In genomic region chr1:204177133-204177532, GRCh38 we compare ENCODE assay signal across 1 cellular context.
TF ChIP-seq lines count a peak whose summit lies in the region.

No MANE protein-coding gene starts in this region.

TF ChIP-seq in K562, 482 proteins besides CTCF, POLR2A, EP300 and RAD21 (continued from another document and continues in another):
- TF ChIP-seq, protein P1, sequence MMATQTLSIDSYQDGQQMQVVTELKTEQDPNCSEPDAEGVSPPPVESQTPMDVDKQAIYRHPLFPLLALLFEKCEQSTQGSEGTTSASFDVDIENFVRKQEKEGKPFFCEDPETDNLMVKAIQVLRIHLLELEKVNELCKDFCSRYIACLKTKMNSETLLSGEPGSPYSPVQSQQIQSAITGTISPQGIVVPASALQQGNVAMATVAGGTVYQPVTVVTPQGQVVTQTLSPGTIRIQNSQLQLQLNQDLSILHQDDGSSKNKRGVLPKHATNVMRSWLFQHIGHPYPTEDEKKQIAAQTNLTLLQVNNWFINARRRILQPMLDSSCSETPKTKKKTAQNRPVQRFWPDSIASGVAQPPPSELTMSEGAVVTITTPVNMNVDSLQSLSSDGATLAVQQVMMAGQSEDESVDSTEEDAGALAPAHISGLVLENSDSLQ (IDR thresholded peaks at IDR 0.05), result peak; percentile 94
- TF ChIP-seq ZNF696 (CRISPR knock-in tag; conservative IDR thresholded peaks at IDR 0.05) (no peak), SUPT5H (IDR thresholded peaks at IDR 0.05) (no peak), KAT2B (IDR thresholded peaks at IDR 0.05; ENCODE audit: low read depth, low read length) (no peak), NKRF (IDR thresholded peaks at IDR 0.05; ENCODE audit: borderline replicate concordance) (no peak), HMG20A (CRISPR knock-in tag; conservative IDR thresholded peaks at IDR 0.05) (no peak), ZNF408 (CRISPR knock-in tag; IDR thresholded peaks at IDR 0.05; ENCODE audit: low read depth) (no peak), OTX1 (CRISPR knock-in tag; IDR thresholded peaks at IDR 0.05) (peak; percentile 65), RBBP5 (IDR thresholded peaks at IDR 0.05; ENCODE audit: borderline replicate concordance, insufficient read depth, low read length, poor library complexity, severe bottlenecking) (no peak), ZNF512 (tag; IDR thresholded peaks at IDR 0.05) (no peak), TGIF2 (CRISPR knock-in tag; IDR thresholded peaks at IDR 0.05) (no peak), PBX2 (CRISPR knock-in tag; IDR thresholded peaks at IDR 0.05; ENCODE audit: low read depth) (peak; percentile 41), PBX2 (tag; conservative IDR thresholded peaks at IDR 0.05; ENCODE audit: low read depth) (peak; percentile 78), COPS2 (conservative IDR thresholded peaks at IDR 0.05) (no peak), HDGF (IDR thresholded peaks at IDR 0.05) (no peak), SMARCA4 (IDR thresholded peaks at IDR 0.05) (peak; percentile 80; the same call in 1 of the 2 replicates), MED1 (CRISPR knock-in tag; IDR thresholded peaks at IDR 0.05; ENCODE audit: borderline replicate concordance) (no peak), CHCHD3 (CRISPR knock-in tag; IDR thresholded peaks at IDR 0.05) (no peak), MTA3 (IDR thresholded peaks at IDR 0.05; ENCODE audit: borderline replicate concordance) (no peak; the same call in 1 of the 2 replicates), ZFP36 (IDR thresholded peaks at IDR 0.05; ENCODE audit: low read depth, low read length, partially characterized antibody) (no peak), ZSCAN29 (IDR thresholded peaks at IDR 0.05) (no peak), ZNF699 (CRISPR knock-in tag; IDR thresholded peaks at IDR 0.05; ENCODE audit: insufficient replicate concordance) (no peak), ZNF76 (CRISPR knock-in tag; IDR thresholded peaks at IDR 0.05; ENCODE audit: borderline replicate concordance) (no peak), TAF9B (IDR thresholded peaks at IDR 0.05; ENCODE audit: partially characterized antibody) (no peak), KDM4B (IDR thresholded peaks at IDR 0.05; ENCODE audit: borderline replicate concordance in 2 of 2, low read depth in 1 of 2) (no peak), HSF4 (CRISPR knock-in tag; IDR thresholded peaks at IDR 0.05; ENCODE audit: borderline replicate concordance) (no peak), CEBPB (tag; IDR thresholded peaks at IDR 0.05) (no peak)
- TF ChIP-seq, protein P2, sequence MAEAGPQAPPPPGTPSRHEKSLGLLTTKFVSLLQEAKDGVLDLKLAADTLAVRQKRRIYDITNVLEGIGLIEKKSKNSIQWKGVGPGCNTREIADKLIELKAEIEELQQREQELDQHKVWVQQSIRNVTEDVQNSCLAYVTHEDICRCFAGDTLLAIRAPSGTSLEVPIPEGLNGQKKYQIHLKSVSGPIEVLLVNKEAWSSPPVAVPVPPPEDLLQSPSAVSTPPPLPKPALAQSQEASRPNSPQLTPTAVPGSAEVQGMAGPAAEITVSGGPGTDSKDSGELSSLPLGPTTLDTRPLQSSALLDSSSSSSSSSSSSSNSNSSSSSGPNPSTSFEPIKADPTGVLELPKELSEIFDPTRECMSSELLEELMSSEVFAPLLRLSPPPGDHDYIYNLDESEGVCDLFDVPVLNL (CRISPR knock-in tag; IDR thresholded peaks at IDR 0.05; ENCODE audit: low read depth), result peak; percentile 69; the same call in 1 of the 2 replicates
- TF ChIP-seq, protein P3, sequence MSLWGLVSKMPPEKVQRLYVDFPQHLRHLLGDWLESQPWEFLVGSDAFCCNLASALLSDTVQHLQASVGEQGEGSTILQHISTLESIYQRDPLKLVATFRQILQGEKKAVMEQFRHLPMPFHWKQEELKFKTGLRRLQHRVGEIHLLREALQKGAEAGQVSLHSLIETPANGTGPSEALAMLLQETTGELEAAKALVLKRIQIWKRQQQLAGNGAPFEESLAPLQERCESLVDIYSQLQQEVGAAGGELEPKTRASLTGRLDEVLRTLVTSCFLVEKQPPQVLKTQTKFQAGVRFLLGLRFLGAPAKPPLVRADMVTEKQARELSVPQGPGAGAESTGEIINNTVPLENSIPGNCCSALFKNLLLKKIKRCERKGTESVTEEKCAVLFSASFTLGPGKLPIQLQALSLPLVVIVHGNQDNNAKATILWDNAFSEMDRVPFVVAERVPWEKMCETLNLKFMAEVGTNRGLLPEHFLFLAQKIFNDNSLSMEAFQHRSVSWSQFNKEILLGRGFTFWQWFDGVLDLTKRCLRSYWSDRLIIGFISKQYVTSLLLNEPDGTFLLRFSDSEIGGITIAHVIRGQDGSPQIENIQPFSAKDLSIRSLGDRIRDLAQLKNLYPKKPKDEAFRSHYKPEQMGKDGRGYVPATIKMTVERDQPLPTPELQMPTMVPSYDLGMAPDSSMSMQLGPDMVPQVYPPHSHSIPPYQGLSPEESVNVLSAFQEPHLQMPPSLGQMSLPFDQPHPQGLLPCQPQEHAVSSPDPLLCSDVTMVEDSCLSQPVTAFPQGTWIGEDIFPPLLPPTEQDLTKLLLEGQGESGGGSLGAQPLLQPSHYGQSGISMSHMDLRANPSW (CRISPR knock-in tag; IDR thresholded peaks at IDR 0.05), result no peak
- TF ChIP-seq, protein P4, sequence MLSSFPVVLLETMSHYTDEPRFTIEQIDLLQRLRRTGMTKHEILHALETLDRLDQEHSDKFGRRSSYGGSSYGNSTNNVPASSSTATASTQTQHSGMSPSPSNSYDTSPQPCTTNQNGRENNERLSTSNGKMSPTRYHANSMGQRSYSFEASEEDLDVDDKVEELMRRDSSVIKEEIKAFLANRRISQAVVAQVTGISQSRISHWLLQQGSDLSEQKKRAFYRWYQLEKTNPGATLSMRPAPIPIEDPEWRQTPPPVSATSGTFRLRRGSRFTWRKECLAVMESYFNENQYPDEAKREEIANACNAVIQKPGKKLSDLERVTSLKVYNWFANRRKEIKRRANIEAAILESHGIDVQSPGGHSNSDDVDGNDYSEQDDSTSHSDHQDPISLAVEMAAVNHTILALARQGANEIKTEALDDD (IDR thresholded peaks at IDR 0.05), result peak; percentile 76
- TF ChIP-seq, protein P5, sequence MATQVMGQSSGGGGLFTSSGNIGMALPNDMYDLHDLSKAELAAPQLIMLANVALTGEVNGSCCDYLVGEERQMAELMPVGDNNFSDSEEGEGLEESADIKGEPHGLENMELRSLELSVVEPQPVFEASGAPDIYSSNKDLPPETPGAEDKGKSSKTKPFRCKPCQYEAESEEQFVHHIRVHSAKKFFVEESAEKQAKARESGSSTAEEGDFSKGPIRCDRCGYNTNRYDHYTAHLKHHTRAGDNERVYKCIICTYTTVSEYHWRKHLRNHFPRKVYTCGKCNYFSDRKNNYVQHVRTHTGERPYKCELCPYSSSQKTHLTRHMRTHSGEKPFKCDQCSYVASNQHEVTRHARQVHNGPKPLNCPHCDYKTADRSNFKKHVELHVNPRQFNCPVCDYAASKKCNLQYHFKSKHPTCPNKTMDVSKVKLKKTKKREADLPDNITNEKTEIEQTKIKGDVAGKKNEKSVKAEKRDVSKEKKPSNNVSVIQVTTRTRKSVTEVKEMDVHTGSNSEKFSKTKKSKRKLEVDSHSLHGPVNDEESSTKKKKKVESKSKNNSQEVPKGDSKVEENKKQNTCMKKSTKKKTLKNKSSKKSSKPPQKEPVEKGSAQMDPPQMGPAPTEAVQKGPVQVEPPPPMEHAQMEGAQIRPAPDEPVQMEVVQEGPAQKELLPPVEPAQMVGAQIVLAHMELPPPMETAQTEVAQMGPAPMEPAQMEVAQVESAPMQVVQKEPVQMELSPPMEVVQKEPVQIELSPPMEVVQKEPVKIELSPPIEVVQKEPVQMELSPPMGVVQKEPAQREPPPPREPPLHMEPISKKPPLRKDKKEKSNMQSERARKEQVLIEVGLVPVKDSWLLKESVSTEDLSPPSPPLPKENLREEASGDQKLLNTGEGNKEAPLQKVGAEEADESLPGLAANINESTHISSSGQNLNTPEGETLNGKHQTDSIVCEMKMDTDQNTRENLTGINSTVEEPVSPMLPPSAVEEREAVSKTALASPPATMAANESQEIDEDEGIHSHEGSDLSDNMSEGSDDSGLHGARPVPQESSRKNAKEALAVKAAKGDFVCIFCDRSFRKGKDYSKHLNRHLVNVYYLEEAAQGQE (CRISPR knock-in tag; IDR thresholded peaks at IDR 0.05; ENCODE audit: low read depth), result no peak
- TF ChIP-seq, protein P6, sequence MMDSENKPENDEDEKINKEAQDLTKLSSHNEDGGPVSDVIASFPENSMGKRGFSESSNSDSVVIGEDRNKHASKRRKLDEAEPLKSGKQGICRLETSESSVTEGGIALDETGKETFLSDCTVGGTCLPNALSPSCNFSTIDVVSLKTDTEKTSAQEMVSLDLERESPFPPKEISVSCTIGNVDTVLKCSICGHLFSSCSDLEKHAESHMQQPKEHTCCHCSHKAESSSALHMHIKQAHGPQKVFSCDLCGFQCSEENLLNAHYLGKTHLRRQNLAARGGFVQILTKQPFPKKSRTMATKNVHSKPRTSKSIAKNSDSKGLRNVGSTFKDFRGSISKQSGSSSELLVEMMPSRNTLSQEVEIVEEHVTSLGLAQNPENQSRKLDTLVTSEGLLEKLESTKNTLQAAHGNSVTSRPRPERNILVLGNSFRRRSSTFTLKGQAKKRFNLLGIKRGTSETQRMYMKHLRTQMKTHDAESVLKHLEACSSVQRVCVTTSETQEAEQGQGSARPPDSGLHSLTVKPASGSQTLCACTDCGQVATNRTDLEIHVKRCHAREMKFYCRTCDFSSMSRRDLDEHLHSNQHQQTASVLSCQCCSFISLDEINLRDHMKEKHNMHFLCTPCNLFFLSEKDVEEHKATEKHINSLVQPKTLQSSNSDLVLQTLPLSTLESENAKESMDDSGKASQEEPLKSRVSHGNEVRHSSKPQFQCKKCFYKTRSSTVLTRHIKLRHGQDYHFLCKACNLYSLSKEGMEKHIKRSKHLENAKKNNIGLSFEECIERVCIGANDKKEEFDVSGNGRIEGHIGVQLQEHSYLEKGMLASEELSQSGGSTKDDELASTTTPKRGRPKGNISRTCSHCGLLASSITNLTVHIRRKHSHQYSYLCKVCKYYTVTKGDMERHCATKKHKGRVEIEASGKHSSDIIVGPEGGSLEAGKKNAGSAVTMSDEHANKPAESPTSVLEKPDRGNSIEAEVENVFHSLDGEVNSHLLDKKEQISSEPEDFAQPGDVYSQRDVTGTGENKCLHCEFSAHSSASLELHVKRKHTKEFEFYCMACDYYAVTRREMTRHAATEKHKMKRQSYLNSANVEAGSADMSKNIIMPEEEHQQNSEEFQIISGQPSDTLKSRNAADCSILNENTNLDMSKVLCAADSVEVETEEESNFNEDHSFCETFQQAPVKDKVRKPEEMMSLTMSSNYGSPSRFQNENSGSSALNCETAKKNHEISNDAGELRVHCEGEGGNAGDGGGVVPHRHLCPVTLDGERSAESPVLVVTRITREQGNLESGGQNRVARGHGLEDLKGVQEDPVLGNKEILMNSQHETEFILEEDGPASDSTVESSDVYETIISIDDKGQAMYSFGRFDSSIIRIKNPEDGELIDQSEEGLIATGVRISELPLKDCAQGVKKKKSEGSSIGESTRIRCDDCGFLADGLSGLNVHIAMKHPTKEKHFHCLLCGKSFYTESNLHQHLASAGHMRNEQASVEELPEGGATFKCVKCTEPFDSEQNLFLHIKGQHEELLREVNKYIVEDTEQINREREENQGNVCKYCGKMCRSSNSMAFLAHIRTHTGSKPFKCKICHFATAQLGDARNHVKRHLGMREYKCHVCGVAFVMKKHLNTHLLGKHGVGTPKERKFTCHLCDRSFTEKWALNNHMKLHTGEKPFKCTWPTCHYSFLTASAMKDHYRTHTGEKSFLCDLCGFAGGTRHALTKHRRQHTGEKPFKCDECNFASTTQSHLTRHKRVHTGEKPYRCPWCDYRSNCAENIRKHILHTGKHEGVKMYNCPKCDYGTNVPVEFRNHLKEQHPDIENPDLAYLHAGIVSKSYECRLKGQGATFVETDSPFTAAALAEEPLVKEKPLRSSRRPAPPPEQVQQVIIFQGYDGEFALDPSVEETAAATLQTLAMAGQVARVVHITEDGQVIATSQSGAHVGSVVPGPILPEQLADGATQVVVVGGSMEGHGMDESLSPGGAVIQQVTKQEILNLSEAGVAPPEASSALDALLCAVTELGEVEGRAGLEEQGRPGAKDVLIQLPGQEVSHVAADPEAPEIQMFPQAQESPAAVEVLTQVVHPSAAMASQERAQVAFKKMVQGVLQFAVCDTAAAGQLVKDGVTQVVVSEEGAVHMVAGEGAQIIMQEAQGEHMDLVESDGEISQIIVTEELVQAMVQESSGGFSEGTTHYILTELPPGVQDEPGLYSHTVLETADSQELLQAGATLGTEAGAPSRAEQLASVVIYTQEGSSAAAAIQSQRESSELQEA (IDR thresholded peaks at IDR 0.05; ENCODE audit: low read depth), result no peak
